11 cellular contexts compared by ENCODE assay signal in genomic region chr14:92582706-92583452, GRCh38.
A peak's percentile ranks its signal among the peaks of the same experiment; 100 is the strongest.
DNase-seq lines count a peak whose midpoint lies in the region; ATAC-seq and TF ChIP-seq lines count a peak whose summit lies in the region.
"Had no signal": no experiment of that assay in that cellular context is flagged by ENCODE, and none has a peak within 500 bp of the region (broad histone marks: within the 10 kb centered on the region; RNA-seq: fewer than 3 reads in every experiment).

No MANE protein-coding gene starts in this region.

- peaks cover 9% of the 10 kb centered on the region for H3K4me1 ChIP-seq in mucosa of descending colon (ENCODE audit: low read depth)
- no peaks in the 10 kb centered on the region for H3K4me1 ChIP-seq in BE2C
- H3K4me1 ChIP-seq in heart right ventricle = peaks cover 0 to 58% (median 18%) of the 10 kb centered on the region in 9 donors

- no peak overlapping the region for H3K27ac ChIP-seq in heart right ventricle
- H3K27ac ChIP-seq: upper lobe of right lung had no signal

- 94 to 97% methylated on average over 12 of the region's 12 CpGs for whole genome bisulfite sequencing in heart right ventricle, 2 donors

- ATAC-seq in GM18519 (IDR thresholded peaks at IDR 0.05; ENCODE audit: low FRiP score, unreplicated experiment) (peak; percentile 44), GM21576 (IDR thresholded peaks at IDR 0.05; ENCODE audit: unreplicated experiment) (peak; percentile 49), HG03520 (IDR thresholded peaks at IDR 0.05; ENCODE audit: unreplicated experiment) (peak; percentile 65), mucosa of descending colon (peak; percentile 12), heart right ventricle (no peak)
- ATAC-seq: upper lobe of right lung had no signal

- intact Hi-C loops in mucosa of descending colon (cut with DNase I, micrococcal nuclease) = no loop called here
- intact Hi-C loops in heart right ventricle (cut with DNase I) = no loop called here

- H3K27me3 ChIP-seq in BE2C (no peaks in the 10 kb centered on the region), heart right ventricle (no peaks in the 10 kb centered on the region)
- H3K27me3 ChIP-seq: upper lobe of right lung had no signal

- TF ChIP-seq CTCF in mucosa of descending colon (IDR thresholded peaks at IDR 0.05) = no peak
- TF ChIP-seq CTCF in BE2C (IDR thresholded peaks at IDR 0.05; ENCODE audit: low read depth, low read length) = no peak
- TF ChIP-seq CTCF in heart right ventricle (IDR thresholded peaks at IDR 0.05) = no peak

- H3K9me3 ChIP-seq in mucosa of descending colon (no peaks in the 10 kb centered on the region), BE2C (no peaks in the 10 kb centered on the region), heart right ventricle (no peaks in the 10 kb centered on the region)
- H3K9me3 ChIP-seq: upper lobe of right lung had no signal

- no peak for DNase-seq in mucosa of descending colon
- no peak for DNase-seq in GF-D8 (lab: John Stamatoyannopoulos, UW)
- no peak for DNase-seq in BE2C
- DNase-seq in heart right ventricle = no peak
- DNase-seq in NCI-H1092 (lab: John Stamatoyannopoulos, UW) = no peak
- DNase-seq: kidney, upper lobe of right lung had no signal

- no peak overlapping the region for H3K4me3 ChIP-seq in mucosa of descending colon
- no peak overlapping the region for H3K4me3 ChIP-seq in BE2C (ENCODE audit: low read depth, low read length)
- no peak overlapping the region for H3K4me3 ChIP-seq in heart right ventricle
- H3K4me3 ChIP-seq: skin epidermis, upper lobe of right lung had no signal

- H3K36me3 ChIP-seq in mucosa of descending colon (ENCODE audit: low read depth) (no peaks in the 10 kb centered on the region), BE2C (no peaks in the 10 kb centered on the region), heart right ventricle (peaks cover 0 to 63% (median 6%) of the 10 kb centered on the region in 9 donors)

Comparison
In these comparisons a context has a peak if more than half of its experiments do, and no peak if none do; other contexts are left out.
1. ATAC-seq: peak in GM18519 (single experiment), GM21576 (single experiment), HG03520 (single experiment) and mucosa of descending colon (single experiment); none in heart right ventricle (0 of 8).